In the genomic region with DNA sequence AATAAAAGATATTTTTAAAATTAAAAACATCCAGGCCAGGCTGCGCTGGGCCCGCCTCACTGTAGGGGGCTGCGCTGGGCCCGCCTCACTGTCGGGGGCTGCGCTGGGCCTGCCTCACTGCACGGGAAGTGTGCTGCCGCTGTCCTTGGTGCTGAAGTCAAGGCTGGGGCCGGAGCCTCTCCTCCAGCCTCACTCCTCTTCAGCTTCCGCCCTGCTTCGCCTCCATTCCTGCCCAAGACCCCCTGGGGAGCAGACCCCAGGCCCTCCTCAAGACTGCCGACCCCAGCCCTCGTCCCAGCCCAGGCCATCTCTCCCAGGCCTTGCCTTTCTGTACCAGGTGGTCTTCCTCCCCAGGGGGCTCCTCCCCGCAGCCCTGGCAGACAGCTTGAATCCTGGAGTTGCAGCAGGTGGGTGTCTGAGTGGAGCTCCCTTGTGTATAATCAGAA, we compare ENCODE assay signal across 8 cellular contexts. TPM values are rescaled to one million over a fixed set of nuclear protein-coding genes. Genes with fewer than 3 reads are reported as not detected.
DNase-seq lines count a peak whose midpoint lies in the region; ATAC-seq and TF ChIP-seq lines count a peak whose summit lies in the region.

No MANE protein-coding gene starts in this region.

- TF ChIP-seq POLR2A in testis (IDR thresholded peaks at IDR 0.05) (no peak), lower leg skin (IDR thresholded peaks at IDR 0.05) (no peak)

- no peak for ATAC-seq in GM19463 (IDR thresholded peaks at IDR 0.05; ENCODE audit: unreplicated experiment)

- 43 to 47% methylated on average over 9 to 14 of the region's 14 CpGs for WGBS in testis, 2 donors
- whole genome bisulfite sequencing in lower leg skin, 2 donors: 39 to 46% methylated on average over 14 of the region's 14 CpGs

- no peaks in the 10 kb centered on the region for H3K36me3 ChIP-seq in left ventricle myocardium inferior
- H3K36me3 ChIP-seq in testis (ENCODE audit: low read depth, missing control alignments): no peaks in the 10 kb centered on the region

- H3K9me3 ChIP-seq in left ventricle myocardium inferior (replicated peaks) (no peaks in the 10 kb centered on the region), testis (no peaks in the 10 kb centered on the region)

- H3K4me1 ChIP-seq in left ventricle myocardium inferior (no peaks in the 10 kb centered on the region), testis (no peaks in the 10 kb centered on the region)

- peak; percentile 76 for DNase-seq in GM03348 (ENCODE audit: low spot score)
- DNase-seq in MV-4-11 (lab: John Stamatoyannopoulos, UW): peak; percentile 22
- DNase-seq in activated CD8-positive, alpha-beta memory T cell treated with anti-CD3 and anti-CD28 coated beads, Interleukin-2, amount 50 U/mL, for 48 hours: peak; percentile 83
- peak; percentile 34 for DNase-seq in left ventricle myocardium inferior
- DNase-seq in testis: peak; percentile 67
- no peak for DNase-seq in lower leg skin (ENCODE audit: low spot score in 2 of 2)
- DNase-seq in mesenteric fat pad (ENCODE audit: low spot score): no peak

- H3K27ac ChIP-seq in left ventricle myocardium inferior (replicated peaks) (no peak overlapping the region), testis (no peak overlapping the region)

- intact Hi-C loops in left ventricle myocardium inferior (cut with micrococcal nuclease) (no loop called here), testis (cut with DNase I; ENCODE audit: low total_unique reads) (no loop called here), lower leg skin (cut with DNase I; ENCODE audit: low total_unique reads) (no loop called here)

- no peak for TF ChIP-seq CTCF in left ventricle myocardium inferior (IDR thresholded peaks at IDR 0.05; ENCODE audit: borderline replicate concordance)
- TF ChIP-seq CTCF in testis (IDR thresholded peaks at IDR 0.05): peak in 1 of 3 experiments; percentile 5
- no peak for TF ChIP-seq CTCF in lower leg skin (IDR thresholded peaks at IDR 0.05)

- H3K4me3 ChIP-seq in left ventricle myocardium inferior (no peak overlapping the region), testis (no peak overlapping the region), lower leg skin (ENCODE audit: low read depth, poor library complexity, severe bottlenecking) (no peak overlapping the region)

- H3K27me3 ChIP-seq in left ventricle myocardium inferior (ENCODE audit: low read depth) (no peaks in the 10 kb centered on the region), testis (no peaks in the 10 kb centered on the region)

RNA-seq across cellular contexts. Expression of a gene that starts 26.2 kb away (rescaled TPM):
- total RNA-seq in left ventricle myocardium inferior (11.3 TPM), testis (10 to 100 TPM; 55.2 to 63.9 TPM), lower leg skin (10 to 100 TPM; 13.7 to 26.8 (median 21.3) TPM), mesenteric fat pad (10.5 TPM)
- polyA plus RNA-seq in testis (ENCODE audit: insufficient read depth, low read depth, low replicate concordance): 41.4 TPM

RNA-seq across cellular contexts. Expression of a gene that starts 35.3 kb away (rescaled TPM):
- total RNA-seq in left ventricle myocardium inferior: not detected
- 1 to 10 TPM; 1.7 to 3.8 TPM for total RNA-seq in testis
- 3.7 TPM for polyA plus RNA-seq in testis (ENCODE audit: insufficient read depth, low read depth, low replicate concordance)
- 1 to 10 TPM; 1.1 to 2.6 (median 2.3) TPM for total RNA-seq in lower leg skin
- not detected for total RNA-seq in mesenteric fat pad

Comparison
In these comparisons a context has a peak if more than half of its experiments do, and no peak if none do; other contexts are left out.
1. DNase-seq: peak in GM03348 (single experiment), MV-4-11 (single experiment), activated CD8-positive, alpha-beta memory T cell treated with anti-CD3 and anti-CD28 coated beads, Interleukin-2, amount 50 U/mL, for 48 hours (single experiment), left ventricle myocardium inferior (single experiment) and testis (single experiment); none in lower leg skin (0 of 2) and mesenteric fat pad (single experiment).